ENCODE assay signal across 19 cellular contexts in the genomic region with DNA sequence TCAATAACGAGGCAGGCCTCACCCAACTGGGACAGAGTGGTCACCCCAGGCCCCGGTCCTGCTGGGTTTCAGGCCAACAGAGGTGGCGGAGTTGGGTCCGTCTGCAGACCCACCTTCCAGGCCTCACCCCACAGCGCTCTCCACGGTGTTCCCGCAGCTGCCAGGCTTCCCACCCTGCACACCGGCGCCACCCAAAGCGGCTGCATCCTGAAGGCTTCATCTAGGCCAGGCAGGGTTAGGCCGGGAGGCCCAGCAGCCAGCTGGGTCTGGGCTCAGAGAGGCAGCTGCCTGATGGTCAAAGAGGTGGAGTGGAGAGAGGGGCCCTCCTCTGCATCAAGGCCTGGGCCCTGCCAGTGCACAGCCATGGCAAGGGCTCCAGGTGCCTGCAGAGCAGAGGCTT. TPM values are rescaled to one million over a fixed set of nuclear protein-coding genes. Genes with fewer than 3 reads are reported as not detected.
"Had no signal": no experiment of that assay in that cellular context is flagged by ENCODE, and none has a peak within 500 bp of the region (broad histone marks: within the 10 kb centered on the region; RNA-seq: fewer than 3 reads in every experiment).

No MANE protein-coding gene starts in this region.

- H3K27me3 ChIP-seq: SJSA1 had no signal

- H3K4me1 ChIP-seq: SJSA1 had no signal

- H3K4me3 ChIP-seq: SJSA1, SK-N-MC had no signal

- DNase-seq: KBM-7, NCI-H1092 treated with DMSO at 0.1 percent for 48 hours, NCI-H1436, NCI-H187, NCI-H2029, NCI-H2081 treated with DMSO at 0.1 percent for 48 hours, NCI-H2171, NCI-H226, NCI-H446, NCI-H510A, NCI-H524 treated with DMSO at 0.1 percent for 48 hours, NCI-H69, NCI-H774, Right ventricle myocardium superior, RPMI8226, SIG-M5 had no signal

- H3K27ac ChIP-seq: SJSA1, SK-N-MC had no signal

- H3K9me3 ChIP-seq: SJSA1 had no signal

RNA-seq across cellular contexts. Expression of a gene that starts 44.1 kb away (rescaled TPM):
- total RNA-seq: MCF 10A had no signal
